Comparison of ENCODE assay signal across 8 cellular contexts in genomic region chrX:40651620-40652223, GRCh38. TPM values are rescaled to one million over a fixed set of nuclear protein-coding genes. Genes with fewer than 3 reads are reported as not detected.
DNase-seq lines count a peak whose midpoint lies in the region; ATAC-seq and TF ChIP-seq lines count a peak whose summit lies in the region.

No MANE protein-coding gene starts in this region.

- peaks cover 3% of the 10 kb centered on the region for H3K36me3 ChIP-seq in cardiac muscle cell

- no peaks in the 10 kb centered on the region for H3K27me3 ChIP-seq in cardiac muscle cell

- no peaks in the 10 kb centered on the region for H3K9me3 ChIP-seq in cardiac muscle cell (ENCODE audit: low read depth)

- no peak for ATAC-seq in HG03280 (IDR thresholded peaks at IDR 0.05; ENCODE audit: unreplicated experiment)

- H3K27ac Mint-ChIP-seq in activated CD4-positive, alpha-beta T cell treated with anti-CD3 and anti-CD28 coated beads, Interleukin-2, amount 10 ng/mL, durations not matched to agents 24 days and 14 days: no peak overlapping the region

- peaks cover 5% of the 10 kb centered on the region for H3K4me1 ChIP-seq in cardiac muscle cell (ENCODE audit: low read depth)

- peaks cover 4% of the 10 kb centered on the region for H3K4me1 Mint-ChIP-seq in activated CD4-positive, alpha-beta T cell treated with anti-CD3 and anti-CD28 coated beads, Interleukin-2, amount 10 ng/mL, durations not matched to agents 24 days and 14 days

- DNase-seq in cardiac muscle cell (ENCODE audit: low read depth in 1 of 2, low spot score in 1 of 2) (peak; percentile 70 to 84), cardiac septum (ENCODE audit: low spot score) (no peak), NCI-H510A (lab: John Stamatoyannopoulos, UW) (peak; percentile 7), dedifferentiated amniotic fluid mesenchymal stem cell (ENCODE audit: extremely low spot score) (peak; percentile 70), medulla oblongata (ENCODE audit: extremely low spot score) (peak; percentile 72)
- DNase-seq in activated CD4-positive, alpha-beta T cell treated with anti-CD3 and anti-CD28 coated beads, Interleukin-2, amount 10 ng/mL, durations not matched to agents 24 days and 14 days: peak; percentile 89
- DNase-seq in stimulated activated CD8-positive, alpha-beta memory T cell treated with anti-CD3 and anti-CD28 coated beads, Interleukin-2, amount 100 ng/mL, for 48 hours (ENCODE audit: low read depth in 2 of 2): peak; percentile 26 to 51

- H3K36me3 Mint-ChIP-seq in activated CD4-positive, alpha-beta T cell treated with anti-CD3 and anti-CD28 coated beads, Interleukin-2, amount 10 ng/mL, durations not matched to agents 24 days and 14 days (ENCODE audit: low read depth): peaks cover 10% of the 10 kb centered on the region

- H3K9me3 Mint-ChIP-seq in activated CD4-positive, alpha-beta T cell treated with anti-CD3 and anti-CD28 coated beads, Interleukin-2, amount 10 ng/mL, durations not matched to agents 24 days and 14 days: no peaks in the 10 kb centered on the region

- no peak overlapping the region for H3K4me3 ChIP-seq in cardiac muscle cell

- H3K4me3 Mint-ChIP-seq in activated CD4-positive, alpha-beta T cell treated with anti-CD3 and anti-CD28 coated beads, Interleukin-2, amount 10 ng/mL, durations not matched to agents 24 days and 14 days: no peak overlapping the region

- no peaks in the 10 kb centered on the region for H3K27me3 Mint-ChIP-seq in activated CD4-positive, alpha-beta T cell treated with anti-CD3 and anti-CD28 coated beads, Interleukin-2, amount 10 ng/mL, durations not matched to agents 24 days and 14 days

- peak; percentile 48 for TF ChIP-seq CTCF in cardiac muscle cell (IDR thresholded peaks at IDR 0.05; ENCODE audit: low read depth, low read length)

- H3K27ac ChIP-seq in cardiac muscle cell: no peak overlapping the region

- intact Hi-C loops in cardiac septum (cut with DNase I): loop anchor here (2.0 to 5.0 kb wide), 2 partner anchors 143 to 466 kb away; no protein-coding TSS in a partner anchor
- intact Hi-C loops in activated CD4-positive, alpha-beta T cell treated with anti-CD3 and anti-CD28 coated beads, Interleukin-2, amount 10 ng/mL, durations not matched to agents 24 days and 14 days (cut with micrococcal nuclease): loop anchor here (1.0 kb wide), 1 partner anchor 143 kb away; no protein-coding TSS in a partner anchor

RNA-seq across cellular contexts. Expression of gene CXorf38, which starts 4.4 kb away (rescaled TPM):
- total RNA-seq in cardiac muscle cell: 9.0 and 12.2 TPM in 2 replicates
- 4.8 and 9.7 TPM in 2 replicates for polyA plus RNA-seq in cardiac muscle cell
- total RNA-seq in cardiac septum: 6.2 TPM
- total RNA-seq in activated CD4-positive, alpha-beta T cell treated with anti-CD3 and anti-CD28 coated beads, Interleukin-2, amount 10 ng/mL, durations not matched to agents 24 days and 14 days: 16.6 and 16.8 TPM in 2 replicates

RNA-seq across cellular contexts. Expression of gene MPC1L, which starts 28.5 kb away (rescaled TPM):
- total RNA-seq in cardiac muscle cell (not detected in 2 replicates), cardiac septum (not detected)
- not detected in 2 replicates for polyA plus RNA-seq in cardiac muscle cell
- not detected in 2 replicates for total RNA-seq in activated CD4-positive, alpha-beta T cell treated with anti-CD3 and anti-CD28 coated beads, Interleukin-2, amount 10 ng/mL, durations not matched to agents 24 days and 14 days
